In the genomic region with DNA sequence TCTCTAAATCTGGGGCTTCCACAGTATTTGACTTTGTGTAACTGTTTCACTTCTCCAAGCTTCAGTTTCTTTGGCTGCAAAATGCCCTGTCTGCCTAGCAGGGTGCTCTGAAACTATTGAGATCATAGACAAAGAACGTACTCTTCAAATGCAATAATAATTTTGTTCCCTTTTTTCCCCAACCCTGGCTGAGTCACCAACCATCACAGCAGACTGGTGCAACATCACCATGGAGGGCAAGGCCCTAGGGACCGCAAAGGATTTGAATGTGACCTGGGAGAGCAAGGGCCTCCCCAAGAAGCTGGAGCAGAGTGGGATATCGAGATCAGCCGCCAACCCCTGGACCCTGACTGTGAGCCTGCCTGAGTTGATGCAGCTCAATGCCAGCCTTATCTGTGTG, we compare ENCODE assay signal across 13 cellular contexts.
"Had no signal": no experiment of that assay in that cellular context is flagged by ENCODE, and none has a peak within 500 bp of the region (broad histone marks: within the 10 kb centered on the region; RNA-seq: fewer than 3 reads in every experiment).

No MANE protein-coding gene starts in this region.

- H3K27ac ChIP-seq: adrenal gland, skin epidermis, thyroid gland had no signal

- ATAC-seq: activated T-helper 17 cell treated with anti-CD3 and anti-CD28 coated beads, Interleukin-2, amount 50 U/mL, for 72 hours had no signal

- H3K4me2 ChIP-seq: hepatocyte had no signal

- H3K9me3 ChIP-seq: adrenal gland, thyroid gland had no signal

- H3K79me2 ChIP-seq: hepatocyte had no signal

- DNase-seq: activated CD4-positive, alpha-beta T cell treated with anti-CD3 and anti-CD28 coated beads, Interleukin-2, amount 10 ng/mL, durations not matched to agents 7 days and 5 days; activated CD4-positive, CD25-positive, alpha-beta regulatory T cell; activated naive CD4-positive, alpha-beta T cell treated with anti-CD3 and anti-CD28 coated beads, Interleukin-2, amount 50 U/mL, for 16 hours; activated T-cell treated with anti-CD3 and anti-CD28 coated beads for 4 hours; dermis blood vessel endothelial cell; erythroblast; midbrain; thyroid gland had no signal

- H2AFZ ChIP-seq: hepatocyte had no signal

- H3K4me1 ChIP-seq: adrenal gland, thyroid gland had no signal

- H3K27me3 ChIP-seq: adrenal gland, hepatocyte, thyroid gland had no signal

- H3K4me3 ChIP-seq: adrenal gland, hepatocyte, lung, skin epidermis, thyroid gland had no signal

- H3K36me3 ChIP-seq: adrenal gland, thyroid gland had no signal
